In genomic region chr3:169667380-169667671, GRCh38 we compare ENCODE assay signal across 18 cellular contexts. TPM values are rescaled to one million over a fixed set of nuclear protein-coding genes. Genes with fewer than 3 reads are reported as not detected.
DNase-seq lines count a peak whose midpoint lies in the region; ATAC-seq and TF ChIP-seq lines count a peak whose summit lies in the region.
"Had no signal": no experiment of that assay in that cellular context is flagged by ENCODE, and none has a peak within 500 bp of the region (broad histone marks: within the 10 kb centered on the region; RNA-seq: fewer than 3 reads in every experiment).

No MANE protein-coding gene starts in this region.

- no peaks in the 10 kb centered on the region for H3K36me3 ChIP-seq in HUES6 (ENCODE audit: control insufficient read depth, insufficient read depth, low read length)
- H3K36me3 ChIP-seq in left lung, result no peaks in the 10 kb centered on the region
- no peaks in the 10 kb centered on the region for H3K36me3 ChIP-seq in thoracic aorta
- H3K36me3 ChIP-seq: SJCRH30, suprapubic skin had no signal

- peaks cover 96% of the 10 kb centered on the region for H3K27me3 Mint-ChIP-seq in brain

- no peak overlapping the region for H3K9ac ChIP-seq in HUES6 (ENCODE audit: low read length)

- DNase-seq in left lung, result no peak
- no peak for DNase-seq in thoracic aorta (ENCODE audit: low spot score)
- DNase-seq in NCI-H510A treated with DMSO at 0.1 percent for 48 hours (lab: John Stamatoyannopoulos, UW), result no peak
- no peak for DNase-seq in HEK293T (ENCODE audit: extremely low spot score)
- DNase-seq: activated CD8-positive, alpha-beta T cell treated with anti-CD3 and anti-CD28 coated beads, Interleukin-2, amount 10 ng/mL, durations not matched to agents 7 days and 5 days; activated T-cell treated with anti-CD3 and anti-CD28 coated beads, Interleukin-2, amount 50 U/mL, for 4 hours; COR-L47; GOT3; NCI-H774; occipital lobe; right cardiac atrium; SJCRH30 had no signal

- H3K36me3 Mint-ChIP-seq in brain, result no peaks in the 10 kb centered on the region

- H3K9me3 Mint-ChIP-seq in brain, result peaks cover 0 to 8% (median 4%) of the 10 kb centered on the region in 5 experiments

- peak overlapping the region; percentile 51 to 95 (median 81) for H3K4me3 Mint-ChIP-seq in brain
- H3K4me3 Mint-ChIP-seq: activated CD8-positive, alpha-beta T cell treated with anti-CD3 and anti-CD28 coated beads, Interleukin-2, amount 10 ng/mL, durations not matched to agents 7 days and 5 days; activated T-cell treated with anti-CD3 and anti-CD28 coated beads, Interleukin-2, amount 50 U/mL, for 4 hours had no signal

- H3K4me3 ChIP-seq in HUES6 (ENCODE audit: low read depth, low read length) (peak overlapping the region; percentile 71), left lung (no peak overlapping the region), thoracic aorta (peak overlapping the region; percentile 91)

- H3K4me1 Mint-ChIP-seq in brain, result peaks cover 36% of the 10 kb centered on the region

- H3K27ac Mint-ChIP-seq in brain, result peak overlapping the region in 1 of 5 experiments; percentile 3
- H3K27ac Mint-ChIP-seq: activated CD8-positive, alpha-beta T cell treated with anti-CD3 and anti-CD28 coated beads, Interleukin-2, amount 10 ng/mL, durations not matched to agents 7 days and 5 days; activated naive CD4-positive, alpha-beta T cell treated with anti-CD3 and anti-CD28 coated beads, Interleukin-2, amount 50 U/mL, for 72 hours had no signal

- ATAC-seq in left lung, result no peak
- ATAC-seq in thoracic aorta (ENCODE audit: insufficient number of reproducible peaks, low FRiP score, low read depth), result no peak
- no peak for ATAC-seq in GM21447 (IDR thresholded peaks at IDR 0.05; ENCODE audit: unreplicated experiment)
- ATAC-seq: activated CD4-positive, CD25-positive, alpha-beta regulatory T cell treated with anti-CD3 and anti-CD28 coated beads, Interleukin-2, amount 50 U/mL, for 24 hours; activated CD8-positive, alpha-beta T cell treated with anti-CD3 and anti-CD28 coated beads, Interleukin-2, amount 10 ng/mL, durations not matched to agents 7 days and 5 days had no signal

- H3K27me3 ChIP-seq in HUES6 (ENCODE audit: control insufficient read depth, insufficient read depth, low read length) (peaks cover 73% of the 10 kb centered on the region), left lung (peaks cover 50 to 99% of the 10 kb centered on the region in 2 donors), thoracic aorta (replicated peaks; ENCODE audit: insufficient read depth) (no peaks in the 10 kb centered on the region)
- H3K27me3 ChIP-seq: SJCRH30 had no signal

- no peaks in the 10 kb centered on the region for H3K9me3 ChIP-seq in HUES6 (ENCODE audit: control insufficient read depth, insufficient read depth, low read depth, low read length)
- H3K9me3 ChIP-seq in left lung, result no peaks in the 10 kb centered on the region
- H3K9me3 ChIP-seq in thoracic aorta, result no peaks in the 10 kb centered on the region
- H3K9me3 ChIP-seq: SJCRH30, suprapubic skin had no signal

- intact Hi-C loops in left lung (cut with DNase I), result loop anchor here (5.0 to 10.0 kb wide), 2 partner anchors 520 to 523 kb away; no protein-coding TSS in a partner anchor

- no peak for TF ChIP-seq CTCF in brain (conservative IDR thresholded peaks at IDR 0.05)
- TF ChIP-seq CTCF in left lung (IDR thresholded peaks at IDR 0.05), result no peak
- TF ChIP-seq CTCF in thoracic aorta (IDR thresholded peaks at IDR 0.05), result no peak

- CTCF ChIA-PET in HEK293T (lab: Yijun Ruan, JAX), result no interaction called here

- H3K4me1 ChIP-seq in HUES6 (ENCODE audit: control insufficient read depth, insufficient read depth, low read length), result peaks cover 43% of the 10 kb centered on the region
- H3K4me1 ChIP-seq in left lung, result peaks cover 0 to 36% of the 10 kb centered on the region in 2 donors
- peaks cover 7 to 19% of the 10 kb centered on the region in 2 donors for H3K4me1 ChIP-seq in thoracic aorta (ENCODE audit: control insufficient read depth in 1 of 2, low read depth in 2 of 2)
- H3K4me1 ChIP-seq: SJCRH30 had no signal

- POLR2A ChIA-PET in HEK293T (lab: Yijun Ruan, JAX), result interaction anchor here (1.6 kb wide), 1 partner anchor 10 kb away, joined by 3 read pairs; no protein-coding TSS in a partner anchor

- no peak overlapping the region for H3K27ac ChIP-seq in HUES6 (ENCODE audit: low read depth, low read length)
- H3K27ac ChIP-seq in left lung, result peak overlapping the region; percentile 56 to 77
- H3K27ac ChIP-seq in thoracic aorta, result peak overlapping the region in 1 of 2 donors; percentile 99
- H3K27ac ChIP-seq: SJCRH30, suprapubic skin had no signal

TF ChIP-seq in HEK293T, 16 proteins besides CTCF, POLR2A, EP300 and RAD21:
- TF ChIP-seq SUZ12 (IDR thresholded peaks at IDR 0.05) (no peak), LEF1 (IDR thresholded peaks at IDR 0.05; ENCODE audit: borderline replicate concordance) (no peak), SP1 (IDR thresholded peaks at IDR 0.05) (no peak), L3MBTL2 (conservative IDR thresholded peaks at IDR 0.05) (no peak), BHLHE40 (IDR thresholded peaks at IDR 0.05; ENCODE audit: borderline replicate concordance) (no peak)

RNA-seq across cellular contexts. Expression of gene MECOM, which starts 3.8 kb away (rescaled TPM):
- polyA plus RNA-seq in brain (ENCODE audit: insufficient read depth, low read depth, low replicate concordance), result 3.5 TPM
- total RNA-seq in left lung (10 to 100 TPM; 65.1 to 95.7 TPM), thoracic aorta (10 to 100 TPM; 26.4 to 51.1 TPM)
- total RNA-seq: activated CD8-positive, alpha-beta T cell treated with anti-CD3 and anti-CD28 coated beads, Interleukin-2, amount 10 ng/mL, durations not matched to agents 7 days and 5 days; activated naive CD4-positive, alpha-beta T cell treated with anti-CD3 and anti-CD28 coated beads, Interleukin-2, amount 50 U/mL, for 72 hours had no signal

Comparison
In these comparisons a context has a peak if more than half of its experiments do, and no peak if none do; other contexts are left out.
1. H3K4me3 ChIP-seq: peak in HUES6 (single experiment) and thoracic aorta (single experiment); none in left lung (0 of 2).